25 cellular contexts compared by ENCODE assay signal in genomic region chr6:163314791-163315404, GRCh38.
DNase-seq lines count a peak whose midpoint lies in the region; ATAC-seq and TF ChIP-seq lines count a peak whose summit lies in the region.
"Had no signal": no experiment of that assay in that cellular context is flagged by ENCODE, and none has a peak within 500 bp of the region (broad histone marks: within the 10 kb centered on the region; RNA-seq: fewer than 3 reads in every experiment).

No MANE protein-coding gene starts in this region.

- H3K9me3 Mint-ChIP-seq in immature natural killer cell, result no peaks in the 10 kb centered on the region
- H3K9me3 Mint-ChIP-seq: activated T-cell treated with anti-CD3 and anti-CD28 coated beads, Interleukin-2, amount 50 U/mL, for 24 hours had no signal

- peak overlapping the region; percentile 6 for H2AFZ ChIP-seq in osteoblast (ENCODE audit: low read length)
- H2AFZ ChIP-seq: parathyroid adenoma had no signal

- H3K4me2 ChIP-seq in osteoblast (ENCODE audit: insufficient read depth, low read length), result no peak overlapping the region
- H3K4me2 ChIP-seq: BLaER1 had no signal

- no peak overlapping the region for H3K4me3 ChIP-seq in AG04450 (ENCODE audit: low read depth, low read length)
- no peak overlapping the region for H3K4me3 ChIP-seq in osteoblast (ENCODE audit: insufficient read depth, low read length)
- H3K4me3 ChIP-seq: BLaER1, testis had no signal

- H4K20me1 ChIP-seq in osteoblast (ENCODE audit: insufficient read depth, low read length), result no peaks in the 10 kb centered on the region
- H4K20me1 ChIP-seq: BLaER1 had no signal

- H3K9me3 ChIP-seq in AG04450 (ENCODE audit: control insufficient read depth, insufficient read depth, low read length) (peaks cover 16% of the 10 kb centered on the region), osteoblast (ENCODE audit: low read depth, low read length) (no peaks in the 10 kb centered on the region)
- H3K9me3 ChIP-seq: BLaER1, testis had no signal

- H3K36me3 ChIP-seq in osteoblast (ENCODE audit: insufficient read depth, low read length), result no peaks in the 10 kb centered on the region
- H3K36me3 ChIP-seq: BLaER1 had no signal

- POLR2A ChIA-PET in AG04450 (lab: Yijun Ruan, JAX), result no interaction called here

- no peaks in the 10 kb centered on the region for H3K4me1 Mint-ChIP-seq in immature natural killer cell

- H3K27me3 Mint-ChIP-seq in immature natural killer cell (ENCODE audit: low read depth in 3 of 3), result peaks cover 0 to 3% (median 2%) of the 10 kb centered on the region in 3 donors

- H3K4me3 Mint-ChIP-seq in immature natural killer cell, result no peak overlapping the region
- H3K4me3 Mint-ChIP-seq: activated T-cell treated with anti-CD3 and anti-CD28 coated beads, Interleukin-2, amount 50 U/mL, for 24 hours; HFFc6 had no signal

- no peaks in the 10 kb centered on the region for H3K79me2 ChIP-seq in osteoblast (ENCODE audit: insufficient read depth, low read length)
- H3K79me2 ChIP-seq: parathyroid adenoma had no signal

- no peaks in the 10 kb centered on the region for H3K36me3 Mint-ChIP-seq in immature natural killer cell

- H3K27ac Mint-ChIP-seq in immature natural killer cell, result no peak overlapping the region
- H3K27ac Mint-ChIP-seq: activated T-cell treated with anti-CD3 and anti-CD28 coated beads, Interleukin-2, amount 50 U/mL, for 24 hours; HFFc6 had no signal

- CTCF ChIA-PET in AG04450 (lab: Charles Lee), result no interaction called here

- DNase-seq in AG04450 (ENCODE audit: low read depth, low spot score) (no peak), anterior cingulate cortex (lab: John Stamatoyannopoulos, UW) (peak in 33 of 58 donors; percentile 15 to 88 (median 48)), head of caudate nucleus (peak in 34 of 42 donors; percentile 18 to 83 (median 59)), osteoblast (ENCODE audit: insufficient read length, low spot score, missing footprints) (no peak), NCI-H226 (no peak), immature natural killer cell (no peak), posterior vena cava (ENCODE audit: low spot score) (no peak)
- DNase-seq: 8988T; activated CD4-positive, alpha-beta T cell treated with anti-CD3 and anti-CD28 coated beads for 1 hour; activated CD8-positive, alpha-beta memory T cell treated with anti-CD3 and anti-CD28 coated beads for 24 hours; activated naive CD4-positive, alpha-beta T cell; activated T-cell treated with anti-CD3 and anti-CD28 coated beads, Interleukin-2, amount 50 U/mL, for 24 hours; central memory CD4-positive, alpha-beta T cell; foreskin keratinocyte; HFFc6; KG1; MV-4-11; NCI-H1694; NCI-H748 treated with DMSO at 0.1 percent for 48 hours; T-helper 1 cell; testis had no signal

- TF ChIP-seq CTCF in AG04450 (IDR thresholded peaks at IDR 0.05; ENCODE audit: low read depth, low read length), result no peak
- no peak for TF ChIP-seq CTCF in osteoblast (IDR thresholded peaks at IDR 0.05; ENCODE audit: extremely low read depth, low read depth, low read length)

- intact Hi-C loops in head of caudate nucleus (cut with DNase I), result loop anchor here (10.0 kb wide), 1 partner anchor 50 kb away; no protein-coding TSS in a partner anchor
- intact Hi-C loops in posterior vena cava (cut with DNase I), result no loop called here

- H3K27ac ChIP-seq in AG04450 (ENCODE audit: low read depth, low read length) (peak overlapping the region; percentile 11), osteoblast (ENCODE audit: low read depth, low read length) (no peak overlapping the region)
- H3K27ac ChIP-seq: BLaER1, foreskin keratinocyte, parathyroid adenoma had no signal

- H3K27me3 ChIP-seq in AG04450 (ENCODE audit: control insufficient read depth, insufficient read depth, low read length), result no peaks in the 10 kb centered on the region
- no peaks in the 10 kb centered on the region for H3K27me3 ChIP-seq in osteoblast (ENCODE audit: insufficient read depth, low read length)
- H3K27me3 ChIP-seq: BLaER1, foreskin keratinocyte, testis had no signal

- ATAC-seq in GM21526 (IDR thresholded peaks at IDR 0.05; ENCODE audit: low FRiP score, unreplicated experiment), result no peak
- ATAC-seq: foreskin keratinocyte, Right ventricle myocardium inferior had no signal

- H3K4me1 ChIP-seq in osteoblast (ENCODE audit: insufficient read depth, low read length), result no peaks in the 10 kb centered on the region
- H3K4me1 ChIP-seq: BLaER1, parathyroid adenoma had no signal

Comparison
In these comparisons a context has a peak if more than half of its experiments do, and no peak if none do; other contexts are left out.
1. DNase-seq: peak in anterior cingulate cortex (33 of 58) and head of caudate nucleus (34 of 42); none in AG04450 (single experiment), osteoblast (single experiment), NCI-H226 (single experiment), immature natural killer cell (0 of 3) and posterior vena cava (single experiment).